ENCODE assay signal across 16 cellular contexts in genomic region chr10:132590094-132590751, GRCh38. TPM values are rescaled to one million over a fixed set of nuclear protein-coding genes. Genes with fewer than 3 reads are reported as not detected.
DNase-seq lines count a peak whose midpoint lies in the region; ATAC-seq and TF ChIP-seq lines count a peak whose summit lies in the region.
"Had no signal": no experiment of that assay in that cellular context is flagged by ENCODE, and none has a peak within 500 bp of the region (broad histone marks: within the 10 kb centered on the region; RNA-seq: fewer than 3 reads in every experiment).

No MANE protein-coding gene starts in this region.

- peaks cover 0 to 8% (median 4%) of the 10 kb centered on the region in 7 donors for H3K9me3 Mint-ChIP-seq in naive B cell
- H3K9me3 Mint-ChIP-seq in type B pancreatic cell = no peaks in the 10 kb centered on the region
- peaks cover 3% of the 10 kb centered on the region for H3K9me3 Mint-ChIP-seq in activated CD4-positive, alpha-beta memory T cell treated with anti-CD3 and anti-CD28 coated beads, Interleukin-2, amount 10 ng/mL, durations not matched to agents 7 days and 5 days
- H3K9me3 Mint-ChIP-seq: activated T-helper 17 cell treated with anti-CD3 and anti-CD28 coated beads, Interleukin-2, amount 50 U/mL, for 72 hours had no signal

- H3K4me3 Mint-ChIP-seq in naive B cell (peak overlapping the region; percentile 19 to 89 (median 57)), type B pancreatic cell (no peak overlapping the region)
- no peak overlapping the region for H3K4me3 Mint-ChIP-seq in activated CD4-positive, alpha-beta memory T cell treated with anti-CD3 and anti-CD28 coated beads, Interleukin-2, amount 10 ng/mL, durations not matched to agents 7 days and 5 days
- H3K4me3 Mint-ChIP-seq: activated T-helper 17 cell treated with anti-CD3 and anti-CD28 coated beads, Interleukin-2, amount 50 U/mL, for 72 hours; CD8-positive, alpha-beta memory T cell had no signal

- H3K4me3 ChIP-seq in heart left ventricle (no peak overlapping the region), colonic mucosa (no peak overlapping the region)
- H3K4me3 ChIP-seq: left lung had no signal

- H3K4me1 Mint-ChIP-seq in naive B cell (peaks cover 72 to 96% (median 86%) of the 10 kb centered on the region in 3 donors), type B pancreatic cell (ENCODE audit: unreplicated experiment) (peaks cover 32% of the 10 kb centered on the region)
- peaks cover 36% of the 10 kb centered on the region for H3K4me1 Mint-ChIP-seq in activated CD4-positive, alpha-beta memory T cell treated with anti-CD3 and anti-CD28 coated beads, Interleukin-2, amount 10 ng/mL, durations not matched to agents 7 days and 5 days

- CTCF ChIA-PET in activated CD4-positive, alpha-beta memory T cell treated with anti-CD3 and anti-CD28 coated beads, Interleukin-2, amount 10 ng/mL, durations not matched to agents 7 days and 5 days (lab: Charles Lee) = no interaction called here

- no peak overlapping the region for H3K9ac ChIP-seq in colonic mucosa (ENCODE audit: low read depth in 2 of 2, low read length in 2 of 2)

- POLR2A ChIA-PET in activated CD4-positive, alpha-beta memory T cell treated with anti-CD3 and anti-CD28 coated beads, Interleukin-2, amount 10 ng/mL, durations not matched to agents 7 days and 5 days (lab: Charles Lee) = no interaction called here

- intact Hi-C loops in heart left ventricle (cut with DNase I) = loop anchor here in 7 of 10 donors (2.0 to 5.0 kb wide), 3 partner anchors 37 to 42 kb away; no protein-coding TSS in a partner anchor
- intact Hi-C loops in Right ventricle myocardium superior (cut with DNase I) = no loop called here
- intact Hi-C loops in colonic mucosa (cut with DNase I) = no loop called here

- H3K4me1 ChIP-seq in heart left ventricle = peaks cover 26 to 100% (median 83%) of the 10 kb centered on the region in 12 donors
- peaks cover 32% of the 10 kb centered on the region for H3K4me1 ChIP-seq in colonic mucosa

- H3K36me3 ChIP-seq in heart left ventricle (no peaks in the 10 kb centered on the region), colonic mucosa (no peaks in the 10 kb centered on the region)
- H3K36me3 ChIP-seq: left lung had no signal

- H3K27me3 ChIP-seq in heart left ventricle = no peaks in the 10 kb centered on the region
- H3K27me3 ChIP-seq in colonic mucosa = no peaks in the 10 kb centered on the region
- H3K27me3 ChIP-seq: left lung had no signal

- DNase-seq in heart left ventricle = no peak
- no peak for DNase-seq in Right ventricle myocardium superior
- DNase-seq in colonic mucosa = peak; percentile 18
- no peak for DNase-seq in naive B cell
- DNase-seq in type B pancreatic cell (ENCODE audit: extremely low spot score, unreplicated experiment) = no peak
- DNase-seq in NCI-H526 (lab: John Stamatoyannopoulos, UW) = no peak
- DNase-seq in activated CD4-positive, alpha-beta memory T cell treated with anti-CD3 and anti-CD28 coated beads, Interleukin-2, amount 10 ng/mL, durations not matched to agents 7 days and 5 days = no peak
- no peak for DNase-seq in RKO (ENCODE audit: low spot score)
- DNase-seq: amygdala; CD8-positive, alpha-beta memory T cell; DND-41; left lung; NCI-H1417; RPMI8226; stimulated activated CD4-positive, alpha-beta T cell treated with anti-CD3 and anti-CD28 coated beads, Interleukin-12 subunit alpha, Interleukin-12 subunit beta, amount 100 ng/mL, for 4 hours had no signal

- H3K27ac ChIP-seq in heart left ventricle (peak overlapping the region in 10 of 12 donors; percentile 42 to 87 (median 78)), colonic mucosa (peak overlapping the region; percentile 75)

- H3K27me3 Mint-ChIP-seq in naive B cell (no peaks in the 10 kb centered on the region), type B pancreatic cell (no peaks in the 10 kb centered on the region)
- peaks cover 6% of the 10 kb centered on the region for H3K27me3 Mint-ChIP-seq in activated CD4-positive, alpha-beta memory T cell treated with anti-CD3 and anti-CD28 coated beads, Interleukin-2, amount 10 ng/mL, durations not matched to agents 7 days and 5 days
- H3K27me3 Mint-ChIP-seq: activated T-helper 17 cell treated with anti-CD3 and anti-CD28 coated beads, Interleukin-2, amount 50 U/mL, for 72 hours; CD8-positive, alpha-beta memory T cell had no signal

- H3K9me3 ChIP-seq in heart left ventricle = no peaks in the 10 kb centered on the region
- no peaks in the 10 kb centered on the region for H3K9me3 ChIP-seq in colonic mucosa
- H3K9me3 ChIP-seq: left lung had no signal

- WGBS in heart left ventricle, 4 donors = 93 to 97% (median 94%) methylated on average over 31 to 33 of the region's 33 CpGs

- peaks cover 4 to 8% of the 10 kb centered on the region in 2 donors for H3K36me3 Mint-ChIP-seq in naive B cell
- H3K36me3 Mint-ChIP-seq in type B pancreatic cell = peaks cover 3% of the 10 kb centered on the region
- peaks cover 13% of the 10 kb centered on the region for H3K36me3 Mint-ChIP-seq in activated CD4-positive, alpha-beta memory T cell treated with anti-CD3 and anti-CD28 coated beads, Interleukin-2, amount 10 ng/mL, durations not matched to agents 7 days and 5 days (ENCODE audit: low read depth)

- ATAC-seq in heart left ventricle (peak in 1 of 4 donors; percentile 3), Right ventricle myocardium superior (ENCODE audit: poor library complexity) (no peak), naive B cell (ENCODE audit: low read depth in 2 of 2) (no peak)
- ATAC-seq: activated T-helper 17 cell treated with anti-CD3 and anti-CD28 coated beads, Interleukin-2, amount 50 U/mL, for 72 hours had no signal

- peak overlapping the region; percentile 76 to 98 (median 89) for H3K27ac Mint-ChIP-seq in naive B cell
- H3K27ac Mint-ChIP-seq in type B pancreatic cell = peak overlapping the region; percentile 27
- H3K27ac Mint-ChIP-seq in activated CD4-positive, alpha-beta memory T cell treated with anti-CD3 and anti-CD28 coated beads, Interleukin-2, amount 10 ng/mL, durations not matched to agents 7 days and 5 days = no peak overlapping the region
- H3K27ac Mint-ChIP-seq: activated T-helper 17 cell treated with anti-CD3 and anti-CD28 coated beads, Interleukin-2, amount 50 U/mL, for 72 hours had no signal

- no peak for TF ChIP-seq POLR2A in heart left ventricle (IDR thresholded peaks at IDR 0.05)

- no peak for TF ChIP-seq CTCF in heart left ventricle (IDR thresholded peaks at IDR 0.05)
- TF ChIP-seq CTCF in colonic mucosa (IDR thresholded peaks at IDR 0.05) = no peak
- TF ChIP-seq CTCF in type B pancreatic cell (conservative IDR thresholded peaks at IDR 0.05) = no peak

RNA-seq across cellular contexts. Expression of gene INPP5A, which starts 52.6 kb away (rescaled TPM):
- total RNA-seq in heart left ventricle = 100 to 1,000 TPM in 6 of 9 donors, 10 to 100 TPM in 3; 78.1 to 179 (median 113) TPM
- 10 to 100 TPM; 38.6 to 60.1 TPM for polyA plus RNA-seq in heart left ventricle
- 99.1 TPM for total RNA-seq in Right ventricle myocardium superior
- total RNA-seq in colonic mucosa = 10 to 100 TPM; 29.9 to 41.5 TPM
- 1 to 10 TPM; 1.3 to 6.7 (median 2.1) TPM for polyA plus RNA-seq in naive B cell (ENCODE audit: low read depth in 6 of 6)
- 26.2 and 26.6 TPM in 2 replicates for total RNA-seq in type B pancreatic cell (ENCODE audit: low replicate concordance)
- total RNA-seq in activated CD4-positive, alpha-beta memory T cell treated with anti-CD3 and anti-CD28 coated beads, Interleukin-2, amount 10 ng/mL, durations not matched to agents 7 days and 5 days = 1 to 10 TPM; 9.3 to 9.5 TPM

Comparison
In these comparisons a context has a peak if more than half of its experiments do, and no peak if none do; other contexts are left out.
1. intact Hi-C loops: an anchor here in heart left ventricle (2.0 to 5.0 kb wide); none called in Right ventricle myocardium superior and colonic mucosa.
2. H3K4me3 Mint-ChIP-seq: peak in naive B cell (8 of 8); none in type B pancreatic cell (single experiment) and activated CD4-positive, alpha-beta memory T cell treated with anti-CD3 and anti-CD28 coated beads, Interleukin-2, amount 10 ng/mL, durations not matched to agents 7 days and 5 days (single experiment).